9 cellular contexts compared by ENCODE assay signal in genomic region chr20:36744764-36745191, GRCh38. TPM values are rescaled to one million over a fixed set of nuclear protein-coding genes. Genes with fewer than 3 reads are reported as not detected.
DNase-seq lines count a peak whose midpoint lies in the region; ATAC-seq and TF ChIP-seq lines count a peak whose summit lies in the region.
"Had no signal": no experiment of that assay in that cellular context is flagged by ENCODE, and none has a peak within 500 bp of the region (broad histone marks: within the 10 kb centered on the region; RNA-seq: fewer than 3 reads in every experiment).

No MANE protein-coding gene starts in this region.

- H3K36me3 ChIP-seq in adipocyte (ENCODE audit: control insufficient read depth, insufficient read depth, low read length, severe bottlenecking) (no peaks in the 10 kb centered on the region), right atrium auricular region (no peaks in the 10 kb centered on the region), skeletal muscle tissue (ENCODE audit: control insufficient read depth in 3 of 3, insufficient read depth in 3 of 3, low read length in 3 of 3) (no peaks in the 10 kb centered on the region)

- H3K4me1 Mint-ChIP-seq in HFFc6 (ENCODE audit: low read depth) = peaks cover 24% of the 10 kb centered on the region

- TF ChIP-seq CTCF in HFFc6 (IDR thresholded peaks at IDR 0.05) = no peak
- TF ChIP-seq CTCF in right atrium auricular region (IDR thresholded peaks at IDR 0.05) = no peak

- H3K27me3 ChIP-seq in adipocyte (replicated peaks; ENCODE audit: control insufficient read depth, insufficient read depth, low read length) (no peaks in the 10 kb centered on the region), right atrium auricular region (no peaks in the 10 kb centered on the region), skeletal muscle tissue (ENCODE audit: control insufficient read depth in 3 of 3, insufficient read depth in 3 of 3, low read length in 3 of 3) (no peaks in the 10 kb centered on the region)

- no peaks in the 10 kb centered on the region for H3K36me3 Mint-ChIP-seq in HFFc6 (ENCODE audit: low read depth)

- H3K4me3 Mint-ChIP-seq in HFFc6 = peak overlapping the region; percentile 90

- H3K9me3 ChIP-seq in adipocyte (ENCODE audit: control insufficient read depth, low read length) (no peaks in the 10 kb centered on the region), right atrium auricular region (no peaks in the 10 kb centered on the region), skeletal muscle tissue (ENCODE audit: control insufficient read depth in 3 of 3, low read length in 3 of 3) (no peaks in the 10 kb centered on the region)

- H3K27ac Mint-ChIP-seq in HFFc6 = peak overlapping the region; percentile 82

- no peak for ATAC-seq in GM21390 (IDR thresholded peaks at IDR 0.05; ENCODE audit: unreplicated experiment)

- peak; percentile 75 for DNase-seq in AG20443 (ENCODE audit: low spot score)
- DNase-seq in HFFc6 = peak; percentile 47
- peak; percentile 23 for DNase-seq in adipocyte (ENCODE audit: low read depth)
- no peak for DNase-seq in right atrium auricular region (ENCODE audit: low spot score)
- DNase-seq in middle frontal gyrus (ENCODE audit: extremely low spot score, low spot score) = no peak
- DNase-seq in stimulated activated CD4-positive, alpha-beta T cell treated with anti-CD3 and anti-CD28 coated beads, Interleukin-4, amount 100 ng/mL, for 24 hours = no peak

- H3K9ac ChIP-seq in adipocyte (ENCODE audit: low read length) (peak overlapping the region; percentile 82), skeletal muscle tissue (ENCODE audit: low read depth in 1 of 3, low read length in 3 of 3) (peak overlapping the region; percentile 82 to 86 (median 85))

- H3K9me3 Mint-ChIP-seq in HFFc6 = no peaks in the 10 kb centered on the region

- H3K4me3 ChIP-seq in adipocyte (ENCODE audit: low read length) = peak overlapping the region; percentile 91
- peak overlapping the region; percentile 79 to 96 for H3K4me3 ChIP-seq in right atrium auricular region
- peak overlapping the region; percentile 85 to 93 (median 85) for H3K4me3 ChIP-seq in skeletal muscle tissue (ENCODE audit: low read length in 3 of 3)

- H3K27me3 Mint-ChIP-seq in HFFc6 (ENCODE audit: insufficient read depth) = no peaks in the 10 kb centered on the region

- H3K4me1 ChIP-seq in adipocyte (ENCODE audit: control insufficient read depth, insufficient read depth, low read length) = peaks cover 16% of the 10 kb centered on the region
- H3K4me1 ChIP-seq in right atrium auricular region = peaks cover 0 to 53% of the 10 kb centered on the region in 2 donors
- peaks cover 16 to 21% (median 16%) of the 10 kb centered on the region in 3 donors for H3K4me1 ChIP-seq in skeletal muscle tissue (ENCODE audit: control insufficient read depth in 3 of 3, insufficient read depth in 3 of 3, low read length in 3 of 3)

- H3K27ac ChIP-seq in right atrium auricular region (peak overlapping the region; percentile 90 to 94), skeletal muscle tissue (ENCODE audit: low read depth, low read length) (peak overlapping the region; percentile 84)
- H3K27ac ChIP-seq: HL-60 had no signal

RNA-seq across cellular contexts. Expression of gene NDRG3, which starts 1.1 kb away (rescaled TPM):
- 10 to 100 TPM; 32.8 to 42.3 (median 37.2) TPM for total RNA-seq in HFFc6 (2021; fragmentation: NEBNext Ultra II Directional; extraction: Animal tissue kit (Norgen Biotek cat#: 25700))
- total RNA-seq in right atrium auricular region (10 to 100 TPM; 19.7 to 33.9 TPM), skeletal muscle tissue (15.1 TPM)

RNA-seq across cellular contexts. Expression of gene DSN1, which starts 28.8 kb away (rescaled TPM):
- total RNA-seq in HFFc6 (2021; fragmentation: NEBNext Ultra II Directional; extraction: Animal tissue kit (Norgen Biotek cat#: 25700)) = 10 to 100 TPM in 5 of 6 experiments, 1 to 10 TPM in 1; 8.6 to 15.7 (median 14.0) TPM
- total RNA-seq in right atrium auricular region (1 to 10 TPM; 3.1 to 6.3 TPM), skeletal muscle tissue (5.7 TPM)

Comparison
In these comparisons a context has a peak if more than half of its experiments do, and no peak if none do; other contexts are left out.
1. DNase-seq: peak in AG20443 (single experiment), HFFc6 (single experiment) and adipocyte (single experiment); none in right atrium auricular region (single experiment), middle frontal gyrus (single experiment) and stimulated activated CD4-positive, alpha-beta T cell treated with anti-CD3 and anti-CD28 coated beads, Interleukin-4, amount 100 ng/mL, for 24 hours (single experiment).
2. Peak in every context shown above with its lines, with median percentiles within 50 percentile points of each other: H3K4me3 ChIP-seq.